7 cellular contexts compared by ENCODE assay signal in genomic region chr14:68788275-68789001, GRCh38. TPM values are rescaled to one million over a fixed set of nuclear protein-coding genes. Genes with fewer than 3 reads are reported as not detected.
A peak's percentile ranks its signal among the peaks of the same experiment; 100 is the strongest.
DNase-seq lines count a peak whose midpoint lies in the region; ATAC-seq, FAIRE-seq and TF ChIP-seq lines count a peak whose summit lies in the region.

No MANE protein-coding gene starts in this region.

- H3K9ac ChIP-seq in keratinocyte (ENCODE audit: control insufficient read depth, extremely low read depth, insufficient read depth, low read length): peak overlapping the region; percentile 98

- DNase-seq in HT-29 (ENCODE audit: low spot score): peak; percentile 16
- no peak for DNase-seq in activated naive CD4-positive, alpha-beta T cell treated with anti-CD3 and anti-CD28 coated beads, Interleukin-2, amount 50 U/mL, for 72 hours (ENCODE audit: low spot score in 2 of 2)
- DNase-seq in keratinocyte (ENCODE audit: low read depth, low spot score): no peak
- DNase-seq in NCI-H2196 treated with DMSO at 0.1 percent for 48 hours (lab: John Stamatoyannopoulos, UW; ENCODE audit: unreplicated experiment): no peak

- H3K4me1 ChIP-seq in keratinocyte (ENCODE audit: control insufficient read depth, extremely low read depth, insufficient read depth, low read length): peaks cover 32% of the 10 kb centered on the region

- peaks cover 53% of the 10 kb centered on the region for H3K4me1 Mint-ChIP-seq in stimulated activated memory B cell treated with anti-CD40 and anti-IgM and Interleukin-4, amounts not matched to agents 10 μg/mL and 1 μg/mL and 100 μg/mL, for 72 hours

- peak overlapping the region in 1 of 3 experiments; percentile 36 for H3K4me3 ChIP-seq in keratinocyte (ENCODE audit: control insufficient read depth in 2 of 3, extremely low read depth in 1 of 3, insufficient read depth in 2 of 3, low read depth in 1 of 3, low read length in 3 of 3)

- no peaks in the 10 kb centered on the region for H3K27me3 Mint-ChIP-seq in stimulated activated memory B cell treated with anti-CD40 and anti-IgM and Interleukin-4, amounts not matched to agents 10 μg/mL and 1 μg/mL and 100 μg/mL, for 72 hours

- H3K27me3 ChIP-seq in keratinocyte (ENCODE audit: control insufficient read depth, extremely low read depth, insufficient read depth, low read length): no peaks in the 10 kb centered on the region

- H3K4me2 ChIP-seq in keratinocyte (ENCODE audit: control insufficient read depth, extremely low read depth, insufficient read depth, low read depth, low read length): peak overlapping the region; percentile 94

- peak overlapping the region; percentile 100 for H3K27ac ChIP-seq in keratinocyte (ENCODE audit: control insufficient read depth, insufficient read depth, low read length)

- peaks cover 37% of the 10 kb centered on the region for H4K20me1 ChIP-seq in keratinocyte (ENCODE audit: control insufficient read depth, extremely low read depth, insufficient read depth, low read length)

- H3K9me3 Mint-ChIP-seq in activated naive CD4-positive, alpha-beta T cell treated with anti-CD3 and anti-CD28 coated beads, Interleukin-2, amount 50 U/mL, for 72 hours: peaks cover 0 to 4% of the 10 kb centered on the region in 2 donors
- H3K9me3 Mint-ChIP-seq in stimulated activated memory B cell treated with anti-CD40 and anti-IgM and Interleukin-4, amounts not matched to agents 10 μg/mL and 1 μg/mL and 100 μg/mL, for 72 hours: no peaks in the 10 kb centered on the region

- TF ChIP-seq CTCF in keratinocyte (optimal IDR thresholded peaks at IDR 0.05 in 1 of 3, IDR thresholded peaks at IDR 0.05 in 1 of 3, conservative IDR thresholded peaks at IDR 0.05 in 1 of 3; ENCODE audit: extremely low read depth in 1 of 3, insufficient read depth in 2 of 3, low read length in 3 of 3): no peak

- no peak for ATAC-seq in activated naive CD4-positive, alpha-beta T cell treated with anti-CD3 and anti-CD28 coated beads, Interleukin-2, amount 50 U/mL, for 72 hours
- no peak for ATAC-seq in stimulated activated memory B cell treated with anti-CD40 and anti-IgM and Interleukin-4, amounts not matched to agents 10 μg/mL and 1 μg/mL and 100 μg/mL, for 72 hours
- ATAC-seq in HG03378 (IDR thresholded peaks at IDR 0.05; ENCODE audit: unreplicated experiment) (no peak), GM18858 (IDR thresholded peaks at IDR 0.05; ENCODE audit: unreplicated experiment) (no peak)

- H3K4me3 Mint-ChIP-seq in stimulated activated memory B cell treated with anti-CD40 and anti-IgM and Interleukin-4, amounts not matched to agents 10 μg/mL and 1 μg/mL and 100 μg/mL, for 72 hours: peak overlapping the region; percentile 97

- dilution Hi-C loops in keratinocyte (cut with MboI; ENCODE audit: extremely low pct_ligation_motif_present, low sequenced_read_pairs): no loop called here

- no peak for FAIRE-seq in keratinocyte (lab: Jason Lieb, UNC)

- H3K27ac Mint-ChIP-seq in activated naive CD4-positive, alpha-beta T cell treated with anti-CD3 and anti-CD28 coated beads, Interleukin-2, amount 50 U/mL, for 72 hours: peak overlapping the region; percentile 98 to 99
- peak overlapping the region; percentile 99 for H3K27ac Mint-ChIP-seq in stimulated activated memory B cell treated with anti-CD40 and anti-IgM and Interleukin-4, amounts not matched to agents 10 μg/mL and 1 μg/mL and 100 μg/mL, for 72 hours

- peaks cover 54 to 66% of the 10 kb centered on the region in 2 donors for H3K36me3 Mint-ChIP-seq in activated naive CD4-positive, alpha-beta T cell treated with anti-CD3 and anti-CD28 coated beads, Interleukin-2, amount 50 U/mL, for 72 hours
- H3K36me3 Mint-ChIP-seq in stimulated activated memory B cell treated with anti-CD40 and anti-IgM and Interleukin-4, amounts not matched to agents 10 μg/mL and 1 μg/mL and 100 μg/mL, for 72 hours: peaks cover 60% of the 10 kb centered on the region

- peaks cover 29 to 39% of the 10 kb centered on the region in 2 experiments for H3K36me3 ChIP-seq in keratinocyte (ENCODE audit: control insufficient read depth in 2 of 2, extremely low read depth in 1 of 2, insufficient read depth in 2 of 2, low read length in 2 of 2)

- no peaks in the 10 kb centered on the region for H3K9me3 ChIP-seq in keratinocyte (ENCODE audit: control insufficient read depth, low read depth, low read length)

- H2AFZ ChIP-seq in keratinocyte (ENCODE audit: control insufficient read depth, low read length): no peak overlapping the region

- no peaks in the 10 kb centered on the region for H3K9me1 ChIP-seq in keratinocyte (ENCODE audit: control insufficient read depth, extremely low read depth, insufficient read depth, low read length)

- H3K79me2 ChIP-seq in keratinocyte (ENCODE audit: control insufficient read depth, insufficient read depth, low read length): peaks cover 40% of the 10 kb centered on the region

RNA-seq across cellular contexts. Expression of gene ZFP36L1, which starts 4.4 kb away (rescaled TPM):
- total RNA-seq in HT-29 (2014; rRNA removed; shearing (Covaris generic)): 83.8 and 88.6 TPM in 2 replicates
- total RNA-seq in activated naive CD4-positive, alpha-beta T cell treated with anti-CD3 and anti-CD28 coated beads, Interleukin-2, amount 50 U/mL, for 72 hours: 100 to 1,000 TPM in 1 of 2 donors, 10 to 100 TPM in 1; 73.4 to 158 TPM
- polyA plus RNA-seq in keratinocyte: 66.9 to 142 TPM (median 85.2 TPM) in 3 replicates
- 58.4 TPM for polyA plus RNA-seq in keratinocyte (2011; ENCODE audit: low read depth)
- polyA plus RNA-seq in keratinocyte (2011; cell fraction: cytosol; rRNA removed): 118 and 212 TPM in 2 replicates
- polyA plus RNA-seq in keratinocyte (2011; cell fraction: nucleus; rRNA removed): 311 and 342 TPM in 2 replicates
- polyA plus RNA-seq in keratinocyte (2012; ENCODE audit: low replicate concordance): 176 and 280 TPM in 2 replicates
- polyA minus RNA-seq in keratinocyte: 45.4 to 273 TPM (median 50.6 TPM) in 3 replicates
- polyA minus RNA-seq in keratinocyte (2011; cell fraction: cytosol; rRNA and poly(A)+ RNA removed): 802 TPM
- polyA minus RNA-seq in keratinocyte (2011; cell fraction: nucleus; rRNA and poly(A)+ RNA removed): 213 and 226 TPM in 2 replicates
